Comparison of ENCODE assay signal across 29 cellular contexts in genomic region chr4:154739111-154739510, GRCh38. TPM values are rescaled to one million over a fixed set of nuclear protein-coding genes. Genes with fewer than 3 reads are reported as not detected.
"Had no signal": no experiment of that assay in that cellular context is flagged by ENCODE, and none has a peak within 500 bp of the region (broad histone marks: within the 10 kb centered on the region; RNA-seq: fewer than 3 reads in every experiment).

No MANE protein-coding gene starts in this region.

- H3K27ac Mint-ChIP-seq: activated CD4-positive, alpha-beta memory T cell treated with anti-CD3 and anti-CD28 coated beads, Interleukin-2, amount 10 ng/mL, durations not matched to agents 7 days and 5 days; activated CD4-positive, alpha-beta T cell treated with anti-CD3 and anti-CD28 coated beads, Interleukin-2, amount 10 ng/mL, durations not matched to agents 7 days and 5 days; activated naive CD8-positive, alpha-beta T cell treated with anti-CD3 and anti-CD28 coated beads, Interleukin-2, amount 50 U/mL, for 24 hours; activated T-cell treated with anti-CD3 and anti-CD28 coated beads, Interleukin-2, amount 50 U/mL, for 24 hours; naive thymus-derived CD4-positive, alpha-beta T cell; stimulated activated naive CD8-positive, alpha-beta T cell treated with anti-CD3 and anti-CD28 coated beads, Interleukin-15, Interleukin-2, amounts not matched to agents 100 ng/mL and 50 ng/mL, for 24 hours; T-helper 17 cell had no signal

- H3K27me3 ChIP-seq: vagina had no signal

- H3K4me3 Mint-ChIP-seq: activated CD4-positive, alpha-beta memory T cell treated with anti-CD3 and anti-CD28 coated beads, Interleukin-2, amount 10 ng/mL, durations not matched to agents 7 days and 5 days; activated CD4-positive, alpha-beta T cell treated with anti-CD3 and anti-CD28 coated beads, Interleukin-2, amount 10 ng/mL, durations not matched to agents 7 days and 5 days; activated naive CD8-positive, alpha-beta T cell treated with anti-CD3 and anti-CD28 coated beads, Interleukin-2, amount 50 U/mL, for 24 hours; activated T-cell treated with anti-CD3 and anti-CD28 coated beads, Interleukin-2, amount 50 U/mL, for 24 hours; naive thymus-derived CD4-positive, alpha-beta T cell; stimulated activated naive CD8-positive, alpha-beta T cell treated with anti-CD3 and anti-CD28 coated beads, Interleukin-15, Interleukin-2, amounts not matched to agents 100 ng/mL and 50 ng/mL, for 24 hours; T-helper 17 cell had no signal

- H3K4me3 ChIP-seq: esophagus muscularis mucosa, heart left ventricle, pancreas, prostate gland, skin epidermis, thoracic aorta, upper lobe of left lung, vagina had no signal

- H3K27ac ChIP-seq: foreskin keratinocyte, heart left ventricle, pancreas, prostate gland, skin epidermis, thoracic aorta, upper lobe of left lung, vagina had no signal

- H3K9me3 ChIP-seq: esophagus muscularis mucosa, heart left ventricle, pancreas, prostate gland, thoracic aorta, upper lobe of left lung, vagina had no signal

- DNase-seq: activated CD4-positive, alpha-beta memory T cell treated with anti-CD3 and anti-CD28 coated beads, Interleukin-2, amount 10 ng/mL, durations not matched to agents 7 days and 5 days; activated CD4-positive, alpha-beta T cell treated with anti-CD3 and anti-CD28 coated beads for 1 hour; activated CD4-positive, alpha-beta T cell treated with anti-CD3 and anti-CD28 coated beads, Interleukin-2, amount 10 ng/mL, durations not matched to agents 7 days and 5 days; activated CD8-positive, alpha-beta memory T cell treated with anti-CD3 and anti-CD28 coated beads, Interleukin-2, amount 50 U/mL, for 48 hours; activated gamma-delta T cell; activated naive CD4-positive, alpha-beta T cell treated with anti-CD3 and anti-CD28 coated beads, Interleukin-2, amount 50 U/mL, for 16 hours; activated naive CD8-positive, alpha-beta T cell treated with anti-CD3 and anti-CD28 coated beads, Interleukin-2, amount 50 U/mL, for 24 hours; activated T-cell treated with anti-CD3 and anti-CD28 coated beads, Interleukin-2, amount 50 U/mL, for 24 hours; central memory CD4-positive, alpha-beta T cell; heart left ventricle; left cardiac atrium; midbrain; naive thymus-derived CD4-positive, alpha-beta T cell; pancreas; retina; stimulated activated CD4-positive, alpha-beta T cell treated with anti-CD3 and anti-CD28 coated beads, Interleukin-12 subunit alpha, Interleukin-12 subunit beta, amount 100 ng/mL, for 4 hours; stimulated activated CD4-positive, alpha-beta T cell treated with anti-CD3 and anti-CD28 coated beads, Interleukin-4, amount 100 ng/mL, for 1 hour; T-helper 17 cell; T1000; upper lobe of left lung had no signal

- H3K36me3 ChIP-seq: esophagus muscularis mucosa, heart left ventricle, pancreas, prostate gland, thoracic aorta, upper lobe of left lung, vagina had no signal

- H3K36me3 Mint-ChIP-seq: naive thymus-derived CD4-positive, alpha-beta T cell had no signal

- H3K9me3 Mint-ChIP-seq: activated CD4-positive, alpha-beta memory T cell treated with anti-CD3 and anti-CD28 coated beads, Interleukin-2, amount 10 ng/mL, durations not matched to agents 7 days and 5 days; activated CD4-positive, alpha-beta T cell treated with anti-CD3 and anti-CD28 coated beads, Interleukin-2, amount 10 ng/mL, durations not matched to agents 7 days and 5 days; activated naive CD8-positive, alpha-beta T cell treated with anti-CD3 and anti-CD28 coated beads, Interleukin-2, amount 50 U/mL, for 24 hours; stimulated activated naive CD8-positive, alpha-beta T cell treated with anti-CD3 and anti-CD28 coated beads, Interleukin-15, Interleukin-2, amounts not matched to agents 100 ng/mL and 50 ng/mL, for 24 hours had no signal

- H3K4me1 ChIP-seq: prostate gland had no signal

- ATAC-seq: activated naive CD8-positive, alpha-beta T cell treated with anti-CD3 and anti-CD28 coated beads, Interleukin-2, amount 50 U/mL, for 24 hours; heart left ventricle; left cardiac atrium; naive thymus-derived CD4-positive, alpha-beta T cell; pancreas; sciatic nerve; T-helper 17 cell had no signal

RNA-seq across cellular contexts. Expression of gene LRAT, which starts 4.7 kb away (rescaled TPM):
- total RNA-seq: activated CD4-positive, alpha-beta memory T cell treated with anti-CD3 and anti-CD28 coated beads, Interleukin-2, amount 10 ng/mL, durations not matched to agents 7 days and 5 days; activated CD4-positive, alpha-beta T cell treated with anti-CD3 and anti-CD28 coated beads, Interleukin-2, amount 10 ng/mL, durations not matched to agents 7 days and 5 days; naive thymus-derived CD4-positive, alpha-beta T cell; subcutaneous adipose tissue; T-helper 17 cell; thoracic aorta; vagina had no signal
- polyA plus RNA-seq: heart left ventricle; naive thymus-derived CD4-positive, alpha-beta T cell had no signal

RNA-seq across cellular contexts. Expression of gene RBM46, which starts 42.0 kb away (rescaled TPM):
- total RNA-seq: activated CD4-positive, alpha-beta memory T cell treated with anti-CD3 and anti-CD28 coated beads, Interleukin-2, amount 10 ng/mL, durations not matched to agents 7 days and 5 days; activated CD4-positive, alpha-beta T cell treated with anti-CD3 and anti-CD28 coated beads, Interleukin-2, amount 10 ng/mL, durations not matched to agents 7 days and 5 days; naive thymus-derived CD4-positive, alpha-beta T cell; subcutaneous adipose tissue; T-helper 17 cell; thoracic aorta; upper lobe of left lung; vagina had no signal
- polyA plus RNA-seq: foreskin keratinocyte; heart left ventricle; naive thymus-derived CD4-positive, alpha-beta T cell had no signal
